In the genomic region with DNA sequence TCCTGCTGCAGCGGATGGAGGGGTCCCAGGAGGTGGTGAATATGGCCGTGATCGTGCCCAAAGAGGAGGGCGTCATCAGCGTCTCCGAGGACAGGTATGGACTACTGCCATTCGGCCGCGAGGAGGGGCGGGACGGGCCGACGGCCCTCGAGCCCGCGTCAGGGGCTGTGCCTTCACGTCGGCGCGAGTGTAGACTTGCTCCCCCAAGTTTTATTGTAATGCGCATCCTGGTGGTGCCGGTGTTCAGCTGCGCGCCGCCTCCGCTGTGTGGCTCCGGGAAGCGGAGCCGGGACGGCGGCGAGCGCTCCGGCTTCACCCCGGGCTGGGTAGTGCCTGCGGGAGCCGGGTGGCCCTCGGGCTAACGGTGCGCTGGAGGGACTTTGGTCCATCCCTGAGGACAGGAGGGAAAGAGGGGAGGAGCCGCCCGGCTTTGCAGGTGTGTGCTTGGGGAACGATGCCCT, we compare ENCODE assay signal across 8 cellular contexts. TPM values are rescaled to one million over a fixed set of nuclear protein-coding genes. Genes with fewer than 3 reads are reported as not detected.
DNase-seq lines count a peak whose midpoint lies in the region; ATAC-seq and TF ChIP-seq lines count a peak whose summit lies in the region.

No MANE protein-coding gene starts in this region.

- H3K27me3 Mint-ChIP-seq in CD4-positive, alpha-beta T cell = no peaks in the 10 kb centered on the region
- no peaks in the 10 kb centered on the region for H3K27me3 Mint-ChIP-seq in activated naive CD8-positive, alpha-beta T cell
- peaks cover 12% of the 10 kb centered on the region for H3K27me3 Mint-ChIP-seq in progenitor cell of endocrine pancreas

- no peaks in the 10 kb centered on the region for H3K36me3 ChIP-seq in uterus

- peaks cover 42% of the 10 kb centered on the region for H3K4me1 Mint-ChIP-seq in CD4-positive, alpha-beta T cell (ENCODE audit: low read depth)
- peaks cover 39% of the 10 kb centered on the region for H3K4me1 Mint-ChIP-seq in activated naive CD8-positive, alpha-beta T cell (ENCODE audit: low read depth)
- peaks cover 10% of the 10 kb centered on the region for H3K4me1 Mint-ChIP-seq in progenitor cell of endocrine pancreas (ENCODE audit: low read depth)

- H3K4me1 ChIP-seq in uterus = peaks cover 0 to 3% of the 10 kb centered on the region in 2 donors

- CTCF ChIA-PET in CD4-positive, alpha-beta T cell (lab: Charles Lee) = interaction anchor here (0.7 to 1.5 kb wide), 7 partner anchors 21 to 247 kb away, joined by 3 to 4 read pairs (median 3); no protein-coding TSS in a partner anchor

- H3K27ac ChIP-seq in CD4-positive, alpha-beta T cell (ENCODE audit: low read depth, low read length) = peak overlapping the region; percentile 90
- peak overlapping the region; percentile 91 for H3K27ac ChIP-seq in uterus

- H3K27ac Mint-ChIP-seq in CD4-positive, alpha-beta T cell = peak overlapping the region; percentile 96
- H3K27ac Mint-ChIP-seq in activated naive CD8-positive, alpha-beta T cell = peak overlapping the region; percentile 41
- peak overlapping the region; percentile 29 for H3K27ac Mint-ChIP-seq in progenitor cell of endocrine pancreas

- TF ChIP-seq POLR2A in uterus (IDR thresholded peaks at IDR 0.05) = no peak

- peak; percentile 40 for ATAC-seq in CD4-positive, alpha-beta T cell (ENCODE audit: poor library complexity)
- ATAC-seq in GM19372 (IDR thresholded peaks at IDR 0.05; ENCODE audit: low read depth, unreplicated experiment) (peak; percentile 30), HG03460 (IDR thresholded peaks at IDR 0.05; ENCODE audit: unreplicated experiment) (peak; percentile 24)

- peak overlapping the region; percentile 75 to 85 for H3K4me3 ChIP-seq in uterus

- intact Hi-C loops in CD4-positive, alpha-beta T cell (cut with DNase I, micrococcal nuclease) = loop anchor here (1.0 to 10.0 kb wide), 14 partner anchors 30 to 1792 kb away; partner anchors contain the start of genes ALG11 (in 2 of the 2), ATP7B (in 2 of the 2), DHRS12 (in 1 of the 2) and INTS6 (in 1 of the 2)
- intact Hi-C loops in cardiac septum (cut with DNase I) = loop anchor here (1.0 to 10.0 kb wide), 6 partner anchors 33 to 218 kb away; partner anchors contain the start of genes DHRS12 and INTS6
- intact Hi-C loops in uterus (cut with DNase I; ENCODE audit: low total_unique reads) = loop anchor here (2.0 kb wide), 1 partner anchor 132 kb away; the partner anchor contains the start of gene INTS6

- no peak for TF ChIP-seq CTCF in CD4-positive, alpha-beta T cell (IDR thresholded peaks at IDR 0.05)
- TF ChIP-seq CTCF in progenitor cell of endocrine pancreas (IDR thresholded peaks at IDR 0.05; ENCODE audit: unreplicated experiment) (no peak), uterus (IDR thresholded peaks at IDR 0.05) (peak in 1 of 4 experiments; percentile 18)

- no peaks in the 10 kb centered on the region for H3K27me3 ChIP-seq in CD4-positive, alpha-beta T cell (ENCODE audit: control insufficient read depth, insufficient read depth, low read length)
- no peaks in the 10 kb centered on the region for H3K27me3 ChIP-seq in uterus

- H3K36me3 Mint-ChIP-seq in CD4-positive, alpha-beta T cell (ENCODE audit: low read depth) = peaks cover 10% of the 10 kb centered on the region
- H3K36me3 Mint-ChIP-seq in activated naive CD8-positive, alpha-beta T cell = peaks cover 4% of the 10 kb centered on the region
- H3K36me3 Mint-ChIP-seq in progenitor cell of endocrine pancreas (ENCODE audit: insufficient read depth) = no peaks in the 10 kb centered on the region

- POLR2A ChIA-PET in CD4-positive, alpha-beta T cell (lab: Charles Lee) = interaction anchor here (0.5 to 7.0 kb wide), 16 partner anchors 11 to 240 kb away, joined by 3 to 216 read pairs (median 4); partner anchors contain the start of genes DHRS12 and INTS6

- no peaks in the 10 kb centered on the region for H3K9me3 Mint-ChIP-seq in CD4-positive, alpha-beta T cell
- no peaks in the 10 kb centered on the region for H3K9me3 Mint-ChIP-seq in activated naive CD8-positive, alpha-beta T cell (ENCODE audit: low read depth)
- no peaks in the 10 kb centered on the region for H3K9me3 Mint-ChIP-seq in progenitor cell of endocrine pancreas (ENCODE audit: low read depth)

- peak overlapping the region; percentile 97 for H3K4me3 Mint-ChIP-seq in CD4-positive, alpha-beta T cell
- peak overlapping the region; percentile 95 for H3K4me3 Mint-ChIP-seq in activated naive CD8-positive, alpha-beta T cell
- H3K4me3 Mint-ChIP-seq in progenitor cell of endocrine pancreas (ENCODE audit: low read depth) = peak overlapping the region; percentile 82

- DNase-seq in CD4-positive, alpha-beta T cell = peak in 9 of 10 experiments; percentile 47 to 69 (median 61)
- DNase-seq in RPMI8226 = peak; percentile 62
- peak; percentile 83 for DNase-seq in cardiac septum (ENCODE audit: low spot score)
- peak; percentile 53 for DNase-seq in progenitor cell of endocrine pancreas (ENCODE audit: low spot score, unreplicated experiment)
- DNase-seq in uterus = peak in 1 of 2 donors; percentile 61

- no peaks in the 10 kb centered on the region for H3K9me3 ChIP-seq in CD4-positive, alpha-beta T cell (ENCODE audit: control insufficient read depth, low read length)
- H3K9me3 ChIP-seq in uterus = no peaks in the 10 kb centered on the region

RNA-seq across cellular contexts. Expression of gene WDFY2, which starts 0.5 kb away (rescaled TPM):
- 10 to 100 TPM; 21.4 to 21.9 TPM for total RNA-seq in CD4-positive, alpha-beta T cell
- total RNA-seq in cardiac septum = 4.9 TPM
- total RNA-seq in progenitor cell of endocrine pancreas = 17.2 and 18.0 TPM in 2 replicates
- total RNA-seq in uterus = 10 to 100 TPM in 1 of 4 donors, 1 to 10 TPM in 3; 7.9 to 21.0 (median 9.1) TPM

Comparison
In these comparisons a context has a peak if more than half of its experiments do, and no peak if none do; other contexts are left out.
1. H3K27ac Mint-ChIP-seq: peak in every context shown above with its lines; median percentile 96 in CD4-positive, alpha-beta T cell; 41 in activated naive CD8-positive, alpha-beta T cell; 29 in progenitor cell of endocrine pancreas.